ENCODE assay signal across 2 cellular contexts in the genomic region with DNA sequence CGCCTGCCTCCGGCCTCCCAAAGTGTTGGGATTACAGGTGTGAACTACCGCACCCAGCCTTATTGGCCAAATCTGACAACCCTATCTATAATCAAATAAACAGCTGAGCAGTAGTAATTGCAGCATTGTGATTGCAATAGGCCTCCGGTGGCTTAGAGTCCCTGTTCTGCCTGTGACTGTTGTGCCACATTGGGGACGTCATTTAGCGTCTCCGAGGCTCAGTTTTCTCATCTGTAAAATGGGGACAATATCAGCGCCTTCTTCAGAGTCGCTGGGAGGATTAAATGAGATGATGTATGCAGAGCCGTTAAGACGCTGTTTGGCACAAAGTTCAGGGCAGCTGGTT.
TF ChIP-seq lines count a peak whose summit lies in the region.

No MANE protein-coding gene starts in this region.

TF ChIP-seq in GM12878, 131 proteins besides CTCF, POLR2A, EP300 and RAD21:
- TF ChIP-seq RCOR1 (conservative IDR thresholded peaks at IDR 0.05; ENCODE audit: low read depth, low read length): no peak
- TF ChIP-seq, protein P1, sequence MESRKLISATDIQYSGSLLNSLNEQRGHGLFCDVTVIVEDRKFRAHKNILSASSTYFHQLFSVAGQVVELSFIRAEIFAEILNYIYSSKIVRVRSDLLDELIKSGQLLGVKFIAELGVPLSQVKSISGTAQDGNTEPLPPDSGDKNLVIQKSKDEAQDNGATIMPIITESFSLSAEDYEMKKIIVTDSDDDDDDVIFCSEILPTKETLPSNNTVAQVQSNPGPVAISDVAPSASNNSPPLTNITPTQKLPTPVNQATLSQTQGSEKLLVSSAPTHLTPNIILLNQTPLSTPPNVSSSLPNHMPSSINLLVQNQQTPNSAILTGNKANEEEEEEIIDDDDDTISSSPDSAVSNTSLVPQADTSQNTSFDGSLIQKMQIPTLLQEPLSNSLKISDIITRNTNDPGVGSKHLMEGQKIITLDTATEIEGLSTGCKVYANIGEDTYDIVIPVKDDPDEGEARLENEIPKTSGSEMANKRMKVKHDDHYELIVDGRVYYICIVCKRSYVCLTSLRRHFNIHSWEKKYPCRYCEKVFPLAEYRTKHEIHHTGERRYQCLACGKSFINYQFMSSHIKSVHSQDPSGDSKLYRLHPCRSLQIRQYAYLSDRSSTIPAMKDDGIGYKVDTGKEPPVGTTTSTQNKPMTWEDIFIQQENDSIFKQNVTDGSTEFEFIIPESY (IDR thresholded peaks at IDR 0.05): 0 out of 2 replicates have a peak, but pooled peaks have one; percentile 59

TF ChIP-seq in liver, 16 proteins besides CTCF, POLR2A, EP300 and RAD21:
- TF ChIP-seq SP1 (IDR thresholded peaks at IDR 0.05) (no peak), HNF4G (IDR thresholded peaks at IDR 0.05) (no peak), TAF1 (conservative IDR thresholded peaks at IDR 0.05) (no peak), FOXA1 (IDR thresholded peaks at IDR 0.05) (no peak), HNF4A (conservative IDR thresholded peaks at IDR 0.05) (no peak)
- TF ChIP-seq, protein P2, sequence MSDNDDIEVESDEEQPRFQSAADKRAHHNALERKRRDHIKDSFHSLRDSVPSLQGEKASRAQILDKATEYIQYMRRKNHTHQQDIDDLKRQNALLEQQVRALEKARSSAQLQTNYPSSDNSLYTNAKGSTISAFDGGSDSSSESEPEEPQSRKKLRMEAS (IDR thresholded peaks at IDR 0.05): no peak
- TF ChIP-seq, protein P1 (IDR thresholded peaks at IDR 0.05): no peak
- TF ChIP-seq, protein P3, sequence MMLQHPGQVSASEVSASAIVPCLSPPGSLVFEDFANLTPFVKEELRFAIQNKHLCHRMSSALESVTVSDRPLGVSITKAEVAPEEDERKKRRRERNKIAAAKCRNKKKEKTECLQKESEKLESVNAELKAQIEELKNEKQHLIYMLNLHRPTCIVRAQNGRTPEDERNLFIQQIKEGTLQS (IDR thresholded peaks at IDR 0.05): no peak
